Comparison of ENCODE assay signal across 15 cellular contexts in the genomic region with DNA sequence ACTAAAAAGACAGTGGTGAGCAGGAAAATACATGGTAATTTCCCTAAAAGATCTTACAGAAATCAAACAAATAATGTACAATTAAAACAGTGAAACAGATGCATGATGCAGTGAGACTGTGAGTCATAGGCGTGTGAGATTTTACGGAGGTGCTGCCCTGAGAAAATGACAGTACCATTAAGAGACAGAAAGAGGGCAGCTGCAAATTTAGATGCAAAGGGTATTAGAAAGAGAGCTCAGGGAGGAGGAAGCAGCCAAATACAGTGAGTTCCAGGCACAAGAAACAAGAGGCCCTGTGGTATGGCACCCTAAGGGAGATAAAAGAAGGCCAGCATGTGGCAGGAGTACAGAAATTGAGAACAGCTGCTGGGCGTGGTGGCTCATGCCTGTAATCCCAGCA.
A peak's percentile ranks its signal among the peaks of the same experiment; 100 is the strongest.
DNase-seq lines count a peak whose midpoint lies in the region; ATAC-seq, FAIRE-seq and TF ChIP-seq lines count a peak whose summit lies in the region.
"Had no signal": no experiment of that assay in that cellular context is flagged by ENCODE, and none has a peak within 500 bp of the region (broad histone marks: within the 10 kb centered on the region; RNA-seq: fewer than 3 reads in every experiment).

No MANE protein-coding gene starts in this region.

- H3K9me3 Mint-ChIP-seq in HFFc6 (no peaks in the 10 kb centered on the region), astrocyte (ENCODE audit: unreplicated experiment) (no peaks in the 10 kb centered on the region)
- peaks cover 2% of the 10 kb centered on the region for H3K9me3 Mint-ChIP-seq in CD4-positive, alpha-beta T cell

- H3K4me1 ChIP-seq in astrocyte (ENCODE audit: insufficient read depth, low read length) (no peaks in the 10 kb centered on the region), iPS-20b (ENCODE audit: insufficient read depth, low read length) (peaks cover 16% of the 10 kb centered on the region; the same call in 1 of the 2 replicates)
- H3K4me1 ChIP-seq: HAP-1 had no signal

- H3K79me2 ChIP-seq in astrocyte (ENCODE audit: insufficient read depth, low read length): no peaks in the 10 kb centered on the region

- H3K36me3 ChIP-seq in astrocyte (ENCODE audit: insufficient read depth, low read length) (no peaks in the 10 kb centered on the region), iPS-20b (ENCODE audit: insufficient read depth, low read depth, low read length) (no peaks in the 10 kb centered on the region)
- H3K36me3 ChIP-seq: HAP-1, thoracic aorta had no signal

- ATAC-seq in GM19395 (IDR thresholded peaks at IDR 0.05; ENCODE audit: unreplicated experiment): no peak
- no peak for ATAC-seq in CD4-positive, alpha-beta T cell (ENCODE audit: poor library complexity)
- ATAC-seq: right cardiac atrium, T-helper 17 cell had no signal

- DNase-seq in AG10803 (ENCODE audit: low read depth): peak; percentile 49
- peak; percentile 35 for DNase-seq in HFFc6
- peak; percentile 44 for DNase-seq in astrocyte (ENCODE audit: low read depth)
- no peak for DNase-seq in ACHN
- DNase-seq in CD4-positive, alpha-beta T cell: no peak
- DNase-seq in NCI-H526 (lab: John Stamatoyannopoulos, UW): no peak
- DNase-seq: effector memory CD4-positive, alpha-beta T cell; NCI-H526 treated with DMSO at 0.1 percent for 48 hours; right cardiac atrium; T-helper 17 cell had no signal

- POLR2A ChIA-PET in CD4-positive, alpha-beta T cell (lab: Charles Lee): no interaction called here

- H4K20me1 ChIP-seq in astrocyte (ENCODE audit: insufficient read depth, low read length): no peaks in the 10 kb centered on the region

- H3K4me3 ChIP-seq in AG10803 (ENCODE audit: low read length): no peak overlapping the region
- H3K4me3 ChIP-seq in astrocyte (ENCODE audit: insufficient read depth, low read depth, low read length): no peak overlapping the region
- H3K4me3 ChIP-seq in iPS-20b (ENCODE audit: low read length): no peak overlapping the region
- H3K4me3 ChIP-seq: HAP-1, thoracic aorta had no signal

- H3K9ac ChIP-seq in astrocyte (ENCODE audit: low read length) (no peak overlapping the region), iPS-20b (ENCODE audit: low read depth, low read length) (0 out of 2 replicates have a peak overlapping the region, but pooled peaks have one; percentile 24)

- no peak for FAIRE-seq in astrocyte (lab: Jason Lieb, UNC)

- in situ Hi-C loops in ACHN (cut with HindIII; ENCODE audit: low pct_ligation_motif_present, low pct_unique_long_range_greater_than_20kb, low sequenced_read_pairs): no loop called here

- H2AFZ ChIP-seq in astrocyte (ENCODE audit: low read depth, low read length): peak overlapping the region; percentile 8

- H3K27me3 Mint-ChIP-seq in HFFc6 (ENCODE audit: insufficient read depth): no peaks in the 10 kb centered on the region
- no peaks in the 10 kb centered on the region for H3K27me3 Mint-ChIP-seq in astrocyte (ENCODE audit: low read depth, unreplicated experiment)
- H3K27me3 Mint-ChIP-seq in CD4-positive, alpha-beta T cell: no peaks in the 10 kb centered on the region
- H3K27me3 Mint-ChIP-seq: activated naive CD8-positive, alpha-beta T cell; T-helper 17 cell had no signal

- H3K4me2 ChIP-seq in astrocyte (ENCODE audit: low read length): no peak overlapping the region

- intact Hi-C loops in CD4-positive, alpha-beta T cell (cut with DNase I, micrococcal nuclease): no loop called here

- H3K4me3 Mint-ChIP-seq in HFFc6 (no peak overlapping the region), astrocyte (ENCODE audit: unreplicated experiment) (no peak overlapping the region)
- H3K4me3 Mint-ChIP-seq in CD4-positive, alpha-beta T cell: no peak overlapping the region
- H3K4me3 Mint-ChIP-seq: activated naive CD8-positive, alpha-beta T cell; T-helper 17 cell had no signal

- H3K27me3 ChIP-seq in astrocyte (ENCODE audit: insufficient read depth, low read length): no peaks in the 10 kb centered on the region
- H3K27me3 ChIP-seq in iPS-20b (ENCODE audit: insufficient read depth, low read length): no peaks in the 10 kb centered on the region
- H3K27me3 ChIP-seq in CD4-positive, alpha-beta T cell (ENCODE audit: control insufficient read depth, insufficient read depth, low read length): no peaks in the 10 kb centered on the region

- TF ChIP-seq CTCF in AG10803 (conservative IDR thresholded peaks at IDR 0.05; ENCODE audit: low read length) (peak; percentile 21; the same call in 1 of the 2 replicates), HFFc6 (IDR thresholded peaks at IDR 0.05) (no peak), astrocyte (IDR thresholded peaks at IDR 0.05; ENCODE audit: insufficient read depth, low read depth, low read length) (no peak)
- no peak for TF ChIP-seq CTCF in CD4-positive, alpha-beta T cell (IDR thresholded peaks at IDR 0.05)

- H3K27ac Mint-ChIP-seq in HFFc6: no peak overlapping the region
- no peak overlapping the region for H3K27ac Mint-ChIP-seq in astrocyte (ENCODE audit: unreplicated experiment)
- H3K27ac Mint-ChIP-seq in CD4-positive, alpha-beta T cell: no peak overlapping the region
- H3K27ac Mint-ChIP-seq: activated naive CD8-positive, alpha-beta T cell; T-helper 17 cell had no signal

- H3K36me3 Mint-ChIP-seq in HFFc6 (ENCODE audit: low read depth) (no peaks in the 10 kb centered on the region), astrocyte (ENCODE audit: low read depth, unreplicated experiment) (no peaks in the 10 kb centered on the region)
- H3K36me3 Mint-ChIP-seq in CD4-positive, alpha-beta T cell (ENCODE audit: low read depth): no peaks in the 10 kb centered on the region
- H3K36me3 Mint-ChIP-seq: activated naive CD8-positive, alpha-beta T cell had no signal

- CTCF ChIA-PET in CD4-positive, alpha-beta T cell (lab: Charles Lee): no interaction called here

- H3K9me3 ChIP-seq in astrocyte (ENCODE audit: insufficient read depth, low read depth, low read length) (no peaks in the 10 kb centered on the region), iPS-20b (ENCODE audit: insufficient read depth, low read depth, low read length) (no peaks in the 10 kb centered on the region)
- H3K9me3 ChIP-seq in CD4-positive, alpha-beta T cell (ENCODE audit: control insufficient read depth, low read length): no peaks in the 10 kb centered on the region
- H3K9me3 ChIP-seq: HAP-1, thoracic aorta had no signal

- H3K4me1 Mint-ChIP-seq in HFFc6 (ENCODE audit: low read depth) (peaks cover 16% of the 10 kb centered on the region), astrocyte (ENCODE audit: low read depth, unreplicated experiment) (peaks cover 2% of the 10 kb centered on the region)
- H3K4me1 Mint-ChIP-seq in CD4-positive, alpha-beta T cell (ENCODE audit: low read depth): no peaks in the 10 kb centered on the region
- H3K4me1 Mint-ChIP-seq: T-helper 17 cell had no signal

- no peak overlapping the region for H3K27ac ChIP-seq in astrocyte (ENCODE audit: low read depth, low read length)
- H3K27ac ChIP-seq in iPS-20b (ENCODE audit: low read length): no peak overlapping the region
- H3K27ac ChIP-seq in CD4-positive, alpha-beta T cell (ENCODE audit: low read depth, low read length): no peak overlapping the region
- H3K27ac ChIP-seq: thoracic aorta had no signal

Comparison
In these comparisons a context has a peak if more than half of its experiments do, and no peak if none do; other contexts are left out.
1. DNase-seq: peak in AG10803 (single experiment), HFFc6 (single experiment) and astrocyte (single experiment); none in ACHN (single experiment), CD4-positive, alpha-beta T cell (0 of 10) and NCI-H526 (0 of 2).